ENCODE assay signal across 6 cellular contexts in the genomic region with DNA sequence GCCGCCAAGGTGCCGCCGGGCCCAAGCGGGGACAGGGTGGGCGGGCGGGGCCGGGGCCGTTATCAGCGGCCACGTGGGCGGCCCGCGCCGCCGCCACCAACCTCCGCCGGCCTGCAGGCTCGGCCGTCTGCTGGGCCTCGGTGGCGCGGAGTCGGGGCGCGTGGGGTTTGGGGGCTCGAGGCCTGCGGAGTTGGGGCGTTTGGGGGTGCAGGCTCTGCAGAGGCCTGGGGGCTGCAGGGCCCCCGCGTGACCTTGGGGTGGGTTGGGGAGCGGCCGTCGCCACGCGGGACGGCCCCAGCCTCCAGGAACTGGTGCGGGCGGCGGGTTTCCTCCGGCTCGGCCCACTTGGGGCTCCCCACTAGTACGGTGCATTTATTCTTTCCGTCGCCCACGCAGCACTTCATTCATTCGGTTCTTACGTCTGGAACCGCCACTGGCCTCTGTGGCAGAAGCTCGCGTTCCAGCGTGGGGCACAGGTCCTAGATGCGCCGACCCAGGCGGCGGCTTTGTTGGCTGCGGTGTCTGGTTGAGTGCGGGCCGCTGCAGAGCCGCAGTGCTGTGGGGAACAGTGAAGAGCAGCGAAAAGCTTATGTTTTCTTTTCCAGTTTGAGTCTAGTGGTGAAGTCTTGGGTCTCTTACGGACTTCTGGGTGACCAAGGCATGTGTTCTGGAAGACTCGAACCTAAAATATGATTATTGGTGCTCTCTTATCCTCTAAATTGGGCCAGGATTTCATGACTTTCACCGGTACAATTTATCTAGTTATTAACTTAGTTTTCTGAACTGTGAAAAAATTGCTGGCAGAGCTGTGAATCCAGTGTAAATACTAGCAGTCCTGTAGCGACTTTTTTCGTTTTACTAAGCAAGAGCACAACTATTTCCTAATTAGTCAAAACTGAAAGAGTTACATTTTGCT. TPM values are rescaled to one million over a fixed set of nuclear protein-coding genes. Genes with fewer than 3 reads are reported as not detected.
A peak's percentile ranks its signal among the peaks of the same experiment; 100 is the strongest.
DNase-seq lines count a peak whose midpoint lies in the region; ATAC-seq, FAIRE-seq and TF ChIP-seq lines count a peak whose summit lies in the region.

No MANE protein-coding gene starts in this region.

- peak overlapping the region; percentile 100 for H3K4me3 ChIP-seq in iPS-20b (ENCODE audit: low read length)

- TF ChIP-seq POLR2A in GM12892 (IDR thresholded peaks at IDR 0.05; ENCODE audit: low read depth, low read length) = peak; percentile 70; the same call in 1 of the 2 replicates

- ATAC-seq in HG03175 (IDR thresholded peaks at IDR 0.05; ENCODE audit: unreplicated experiment) = peak; percentile 25

- H3K9ac ChIP-seq in iPS-20b (ENCODE audit: low read depth, low read length) = peak overlapping the region; percentile 100

- H3K27ac ChIP-seq in iPS-20b (ENCODE audit: low read length) = peak overlapping the region; percentile 97

- peaks cover 73% of the 10 kb centered on the region for H3K36me3 ChIP-seq in iPS-20b (ENCODE audit: insufficient read depth, low read depth, low read length)

- H3K27me3 ChIP-seq in iPS-20b (ENCODE audit: insufficient read depth, low read length) = no peaks in the 10 kb centered on the region

- peaks cover 8% of the 10 kb centered on the region; the same call in 1 of the 2 replicates for H3K4me1 ChIP-seq in iPS-20b (ENCODE audit: insufficient read depth, low read length)

- H3K9me3 ChIP-seq in iPS-20b (ENCODE audit: insufficient read depth, low read depth, low read length) = no peaks in the 10 kb centered on the region

- peak; percentile 87 for FAIRE-seq in GM12892 (lab: Jason Lieb, UNC)

- DNase-seq in GM12892 (ENCODE audit: insufficient read length) (peak; percentile 56), activated T-cell treated with anti-CD3 and anti-CD28 coated beads for 48 hours (ENCODE audit: low read depth) (peak; percentile 76), RPMI8226 (no peak)
- peak; percentile 25 to 59 (median 45) for DNase-seq in stimulated activated naive CD4-positive, alpha-beta T cell (lab: John Stamatoyannopoulos, UW)

RNA-seq across cellular contexts. Expression of a gene that starts 0.9 kb away (rescaled TPM):
- 33.0 TPM for polyA plus RNA-seq in GM12892 (2012; ENCODE audit: missing spikeins)

RNA-seq across cellular contexts. Expression of a gene that starts 2.0 kb away (rescaled TPM):
- 257 TPM for polyA plus RNA-seq in GM12892 (2012; ENCODE audit: missing spikeins)

RNA-seq across cellular contexts. Expression of a gene that starts 13.7 kb away (rescaled TPM):
- 9.0 TPM for polyA plus RNA-seq in GM12892 (2012; ENCODE audit: missing spikeins)

RNA-seq across cellular contexts. Expression of a gene that starts 32.9 kb away (rescaled TPM):
- not detected for polyA plus RNA-seq in GM12892 (2012; ENCODE audit: missing spikeins)

RNA-seq across cellular contexts. Expression of a gene that starts 37.9 kb away (rescaled TPM):
- 19.9 TPM for polyA plus RNA-seq in GM12892 (2012; ENCODE audit: missing spikeins)
